ENCODE assay signal across 8 cellular contexts in genomic region chr18:49486617-49486958, GRCh38. TPM values are rescaled to one million over a fixed set of nuclear protein-coding genes. Genes with fewer than 3 reads are reported as not detected.
DNase-seq lines count a peak whose midpoint lies in the region; ATAC-seq and TF ChIP-seq lines count a peak whose summit lies in the region.

No MANE protein-coding gene starts in this region.

- peak overlapping the region; percentile 62 for H3K27ac ChIP-seq in SJCRH30

- CTCF ChIA-PET in activated naive CD4-positive, alpha-beta T cell treated with anti-CD3 and anti-CD28 coated beads, Interleukin-2, amount 10 ng/mL, durations not matched to agents 7 days and 5 days (lab: Charles Lee), result no interaction called here

- ATAC-seq in GM21423 (IDR thresholded peaks at IDR 0.05; ENCODE audit: unreplicated experiment) (no peak), GM18498 (IDR thresholded peaks at IDR 0.05; ENCODE audit: unreplicated experiment) (no peak)

- peak overlapping the region; percentile 94 for H3K27ac Mint-ChIP-seq in activated naive CD4-positive, alpha-beta T cell treated with anti-CD3 and anti-CD28 coated beads, Interleukin-2, amount 10 ng/mL, durations not matched to agents 7 days and 5 days
- peak overlapping the region; percentile 94 for H3K27ac Mint-ChIP-seq in nephron progenitor cell

- TF ChIP-seq CTCF in epithelial cell of esophagus (IDR thresholded peaks at IDR 0.05; ENCODE audit: insufficient read depth, low read depth, low read length, missing control alignments) (no peak), nephron progenitor cell (IDR thresholded peaks at IDR 0.05) (no peak)

- no peak for DNase-seq in activated naive CD4-positive, alpha-beta T cell treated with anti-CD3 and anti-CD28 coated beads, Interleukin-2, amount 10 ng/mL, durations not matched to agents 7 days and 5 days
- DNase-seq in activated naive CD4-positive, alpha-beta T cell treated with anti-CD3 and anti-CD28 coated beads, Interleukin-2, amount 50 U/mL, for 16 hours, result no peak
- DNase-seq in SJCRH30 (no peak), epithelial cell of esophagus (ENCODE audit: low read depth) (no peak), nephron progenitor cell (no peak), DMS153 treated with DMSO at 0.1 percent for 48 hours (lab: John Stamatoyannopoulos, UW; ENCODE audit: unreplicated experiment) (no peak)

- peaks cover 9% of the 10 kb centered on the region for H3K4me1 ChIP-seq in SJCRH30

- H3K9me3 Mint-ChIP-seq in activated naive CD4-positive, alpha-beta T cell treated with anti-CD3 and anti-CD28 coated beads, Interleukin-2, amount 10 ng/mL, durations not matched to agents 7 days and 5 days, result no peaks in the 10 kb centered on the region
- no peaks in the 10 kb centered on the region for H3K9me3 Mint-ChIP-seq in nephron progenitor cell

- peaks cover 63% of the 10 kb centered on the region for H3K36me3 Mint-ChIP-seq in activated naive CD4-positive, alpha-beta T cell treated with anti-CD3 and anti-CD28 coated beads, Interleukin-2, amount 10 ng/mL, durations not matched to agents 7 days and 5 days
- peaks cover 52% of the 10 kb centered on the region for H3K36me3 Mint-ChIP-seq in nephron progenitor cell (ENCODE audit: low read depth)

- H3K27me3 Mint-ChIP-seq in activated naive CD4-positive, alpha-beta T cell treated with anti-CD3 and anti-CD28 coated beads, Interleukin-2, amount 10 ng/mL, durations not matched to agents 7 days and 5 days, result no peaks in the 10 kb centered on the region
- H3K27me3 Mint-ChIP-seq in nephron progenitor cell (ENCODE audit: low read depth, poor library complexity), result no peaks in the 10 kb centered on the region

- H3K9me3 ChIP-seq in SJCRH30 (replicated peaks), result no peaks in the 10 kb centered on the region

- peaks cover 70% of the 10 kb centered on the region for H3K4me1 Mint-ChIP-seq in activated naive CD4-positive, alpha-beta T cell treated with anti-CD3 and anti-CD28 coated beads, Interleukin-2, amount 10 ng/mL, durations not matched to agents 7 days and 5 days
- H3K4me1 Mint-ChIP-seq in nephron progenitor cell, result peaks cover 55% of the 10 kb centered on the region

- peak overlapping the region; percentile 86 for H3K4me3 Mint-ChIP-seq in activated naive CD4-positive, alpha-beta T cell treated with anti-CD3 and anti-CD28 coated beads, Interleukin-2, amount 10 ng/mL, durations not matched to agents 7 days and 5 days
- peak overlapping the region; percentile 94 for H3K4me3 Mint-ChIP-seq in nephron progenitor cell

- H3K4me3 ChIP-seq in SJCRH30, result peak overlapping the region; percentile 67
- H3K4me3 ChIP-seq in epithelial cell of esophagus (ENCODE audit: low read length), result peak overlapping the region; percentile 61

- no peaks in the 10 kb centered on the region for H3K27me3 ChIP-seq in SJCRH30

- H3K36me3 ChIP-seq in SJCRH30, result peaks cover 47% of the 10 kb centered on the region

RNA-seq across cellular contexts. Expression of gene C18orf32, which starts 0.4 kb away (rescaled TPM):
- total RNA-seq in SJCRH30 (2014; rRNA removed; shearing (Covaris generic)), result 14.6 and 21.5 TPM in 2 replicates

RNA-seq across cellular contexts. Expression of gene RPL17, which starts 5.7 kb away (rescaled TPM):
- 3,403 and 3,465 TPM in 2 replicates for total RNA-seq in SJCRH30 (2014; rRNA removed; shearing (Covaris generic))

RNA-seq across cellular contexts. Expression of gene DYM, which starts 26.1 kb away (rescaled TPM):
- total RNA-seq in SJCRH30 (2014; rRNA removed; shearing (Covaris generic)), result 52.1 and 57.2 TPM in 2 replicates
